In the genomic region with DNA sequence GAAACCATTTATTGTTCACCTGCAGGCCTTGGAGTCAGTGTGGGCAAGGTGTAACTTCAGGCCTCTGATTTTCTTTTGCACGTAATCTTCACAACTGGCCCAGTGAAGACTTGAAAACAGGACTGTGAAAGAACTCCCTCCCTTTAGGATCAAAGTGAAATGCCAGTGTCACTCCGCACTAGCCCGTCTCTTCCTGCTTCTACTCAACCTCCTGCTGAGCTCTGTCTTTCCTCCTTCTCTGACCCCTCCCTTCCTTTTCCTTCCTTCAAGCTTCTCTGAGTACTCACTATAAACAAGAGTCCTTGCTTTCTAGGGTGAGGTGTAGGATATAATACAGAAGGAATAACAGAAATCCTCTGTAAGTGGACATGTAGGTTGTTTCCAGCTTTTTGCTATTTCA, we compare ENCODE assay signal across 18 cellular contexts. TPM values are rescaled to one million over a fixed set of nuclear protein-coding genes. Genes with fewer than 3 reads are reported as not detected.
A peak's percentile ranks its signal among the peaks of the same experiment; 100 is the strongest.
DNase-seq lines count a peak whose midpoint lies in the region; ATAC-seq and TF ChIP-seq lines count a peak whose summit lies in the region.
"Had no signal": no experiment of that assay in that cellular context is flagged by ENCODE, and none has a peak within 500 bp of the region (broad histone marks: within the 10 kb centered on the region; RNA-seq: fewer than 3 reads in every experiment).

No MANE protein-coding gene starts in this region.

- POLR2A ChIA-PET in naive thymus-derived CD4-positive, alpha-beta T cell (lab: Charles Lee): no interaction called here

- no peaks in the 10 kb centered on the region for H3K36me3 ChIP-seq in colonic mucosa
- H3K36me3 ChIP-seq in iPS-15b (ENCODE audit: control insufficient read depth, insufficient read depth, low read length): no peaks in the 10 kb centered on the region
- H3K36me3 ChIP-seq in naive thymus-derived CD4-positive, alpha-beta T cell (ENCODE audit: control insufficient read depth in 2 of 3, insufficient read depth in 3 of 3, low read length in 3 of 3): peaks cover 0 to 8% (median 4%) of the 10 kb centered on the region in 3 experiments

- no peaks in the 10 kb centered on the region for H3K9me3 ChIP-seq in colonic mucosa
- no peaks in the 10 kb centered on the region for H3K9me3 ChIP-seq in iPS-15b (ENCODE audit: control insufficient read depth, insufficient read depth, low read length)
- H3K9me3 ChIP-seq in naive thymus-derived CD4-positive, alpha-beta T cell (ENCODE audit: control insufficient read depth in 2 of 3, low read length in 3 of 3): no peaks in the 10 kb centered on the region

- CTCF ChIA-PET in naive thymus-derived CD4-positive, alpha-beta T cell (lab: Charles Lee): no interaction called here

- H3K27me3 Mint-ChIP-seq in naive thymus-derived CD4-positive, alpha-beta T cell: no peaks in the 10 kb centered on the region

- no peak overlapping the region for H3K4me3 Mint-ChIP-seq in naive thymus-derived CD4-positive, alpha-beta T cell

- H3K4me3 ChIP-seq in colonic mucosa (no peak overlapping the region), iPS-15b (ENCODE audit: low read depth, low read length) (peak overlapping the region; percentile 19)
- no peak overlapping the region for H3K4me3 ChIP-seq in naive thymus-derived CD4-positive, alpha-beta T cell (ENCODE audit: low read length)
- H3K4me3 ChIP-seq: SK-N-MC had no signal

- no peak overlapping the region for H3K9ac ChIP-seq in colonic mucosa (ENCODE audit: low read depth in 2 of 2, low read length in 2 of 2)
- no peak overlapping the region for H3K9ac ChIP-seq in iPS-15b (ENCODE audit: low read depth, low read length)

- ATAC-seq in GM21786 (IDR thresholded peaks at IDR 0.05; ENCODE audit: unreplicated experiment) (no peak), GM19351 (IDR thresholded peaks at IDR 0.05; ENCODE audit: unreplicated experiment) (no peak)
- no peak for ATAC-seq in naive thymus-derived CD4-positive, alpha-beta T cell

- no peak overlapping the region for H3K27ac Mint-ChIP-seq in naive thymus-derived CD4-positive, alpha-beta T cell

- DNase-seq in NCI-H69 (lab: John Stamatoyannopoulos, UW) (peak; percentile 17), colonic mucosa (peak; percentile 25), hippocampal formation (lab: John Stamatoyannopoulos, UW) (no peak)
- no peak for DNase-seq in naive thymus-derived CD4-positive, alpha-beta T cell
- DNase-seq: AML-193; DMS79 treated with DMSO at 0.1 percent for 48 hours; NCI-H1105 treated with DMSO at 0.1 percent for 48 hours; NCI-H1694; NCI-H2081 treated with DMSO at 0.1 percent for 48 hours; NCI-H446 treated with DMSO at 0.1 percent for 48 hours; NCI-H748 treated with DMSO at 0.1 percent for 48 hours; NK-92 treated with Interleukin-12 subunit alpha and Interleukin-12 subunit beta, amount 100 ng/mL, for 24 hours; SHP77 had no signal

- intact Hi-C loops in colonic mucosa (cut with DNase I): no loop called here
- intact Hi-C loops in naive thymus-derived CD4-positive, alpha-beta T cell (cut with micrococcal nuclease): no loop called here

- H3K9me3 Mint-ChIP-seq in naive thymus-derived CD4-positive, alpha-beta T cell: no peaks in the 10 kb centered on the region

- H3K36me3 Mint-ChIP-seq in naive thymus-derived CD4-positive, alpha-beta T cell: peaks cover 0 to 42% (median 23%) of the 10 kb centered on the region in 5 donors

- TF ChIP-seq CTCF in colonic mucosa (IDR thresholded peaks at IDR 0.05): no peak

- no peaks in the 10 kb centered on the region for H3K4me1 ChIP-seq in colonic mucosa
- H3K4me1 ChIP-seq in iPS-15b (ENCODE audit: control insufficient read depth, insufficient read depth, low read length): peaks cover 7% of the 10 kb centered on the region
- H3K4me1 ChIP-seq in naive thymus-derived CD4-positive, alpha-beta T cell (ENCODE audit: control insufficient read depth in 2 of 2, insufficient read depth in 2 of 2, low read length in 2 of 2): no peaks in the 10 kb centered on the region

- no peak overlapping the region for H3K27ac ChIP-seq in colonic mucosa
- no peak overlapping the region for H3K27ac ChIP-seq in naive thymus-derived CD4-positive, alpha-beta T cell (ENCODE audit: low read depth, low read length)
- H3K27ac ChIP-seq: C4-2B, SK-N-MC had no signal

- H3K27me3 ChIP-seq in colonic mucosa (no peaks in the 10 kb centered on the region), iPS-15b (ENCODE audit: control insufficient read depth, insufficient read depth, low read length) (no peaks in the 10 kb centered on the region)
- no peaks in the 10 kb centered on the region for H3K27me3 ChIP-seq in naive thymus-derived CD4-positive, alpha-beta T cell (ENCODE audit: control insufficient read depth in 2 of 2, insufficient read depth in 2 of 2, low read length in 2 of 2)

- H3K4me1 Mint-ChIP-seq in naive thymus-derived CD4-positive, alpha-beta T cell: peaks cover 0 to 4% (median 0%) of the 10 kb centered on the region in 7 donors

RNA-seq across cellular contexts. Expression of a gene that starts 28.5 kb away (rescaled TPM):
- total RNA-seq in colonic mucosa: 10 to 100 TPM; 14.8 to 22.4 TPM
- 10 to 100 TPM; 23.7 to 30.5 (median 29.1) TPM for total RNA-seq in naive thymus-derived CD4-positive, alpha-beta T cell
- polyA plus RNA-seq in naive thymus-derived CD4-positive, alpha-beta T cell: 10 to 100 TPM; 20.4 to 29.3 TPM

Comparison
In these comparisons a context has a peak if more than half of its experiments do, and no peak if none do; other contexts are left out.
1. DNase-seq: peak in NCI-H69 (single experiment) and colonic mucosa (single experiment); none in hippocampal formation (0 of 2) and naive thymus-derived CD4-positive, alpha-beta T cell (0 of 9).